In genomic region chr20:47316776-47317126, GRCh38 we compare ENCODE assay signal across 8 cellular contexts. TPM values are rescaled to one million over a fixed set of nuclear protein-coding genes. Genes with fewer than 3 reads are reported as not detected.
DNase-seq lines count a peak whose midpoint lies in the region; ATAC-seq and TF ChIP-seq lines count a peak whose summit lies in the region.

No MANE protein-coding gene starts in this region.

- peak overlapping the region; percentile 66; the same call in 1 of the 2 replicates for H3K4me2 ChIP-seq in BLaER1

- peak; percentile 1 for ATAC-seq in omental fat pad (ENCODE audit: low FRiP score)

- H3K36me3 ChIP-seq in BLaER1, result peaks cover 93% of the 10 kb centered on the region
- peaks cover 19% of the 10 kb centered on the region for H3K36me3 ChIP-seq in SJSA1

- H3K27ac ChIP-seq in BLaER1 (peak overlapping the region; percentile 23; the same call in 1 of the 2 replicates), SJSA1 (peak overlapping the region; percentile 93), epithelial cell of prostate (peak overlapping the region; percentile 100)

- H3K27me3 ChIP-seq in BLaER1 (no peaks in the 10 kb centered on the region), SJSA1 (replicated peaks) (no peaks in the 10 kb centered on the region)

- no peak for TF ChIP-seq CTCF in omental fat pad (IDR thresholded peaks at IDR 0.05)

- H3K4me3 ChIP-seq in BLaER1 (no peak overlapping the region), SJSA1 (no peak overlapping the region)

- DNase-seq in SJSA1 (ENCODE audit: low read depth in 1 of 2, low spot score in 2 of 2) (no peak), epithelial cell of prostate (ENCODE audit: low read depth, low spot score) (no peak), omental fat pad (ENCODE audit: low spot score) (no peak), NCI-H226 (no peak), GM03348 (ENCODE audit: low spot score) (no peak), dermis blood vessel endothelial cell (no peak)
- DNase-seq in stimulated activated CD4-positive, alpha-beta T cell treated with anti-CD3 and anti-CD28 coated beads, Interleukin-12 subunit alpha, Interleukin-12 subunit beta, amount 100 ng/mL, for 4 hours, result no peak

- H3K9me3 ChIP-seq in BLaER1 (no peaks in the 10 kb centered on the region), SJSA1 (replicated peaks) (0 out of 2 replicates have a peak, but pooled peaks cover 4% of the 10 kb centered on the region)

- peaks cover 98% of the 10 kb centered on the region for H3K4me1 ChIP-seq in BLaER1
- H3K4me1 ChIP-seq in SJSA1 (replicated peaks), result peaks cover 64% of the 10 kb centered on the region

- no peak overlapping the region for H3K9ac ChIP-seq in BLaER1

- H4K20me1 ChIP-seq in BLaER1, result peaks cover 100% of the 10 kb centered on the region

RNA-seq across cellular contexts. Expression of gene ZMYND8, which starts 39.7 kb away (rescaled TPM):
- 6.0 and 13.5 TPM in 2 replicates for total RNA-seq in SJSA1 (2014; rRNA removed; shearing (Covaris generic))
- total RNA-seq in omental fat pad, result 10 to 100 TPM; 22.7 to 44.5 (median 28.6) TPM
- 35.9 and 59.4 TPM in 2 replicates for total RNA-seq in dermis blood vessel endothelial cell

Comparison
In these comparisons a context has a peak if more than half of its experiments do, and no peak if none do; other contexts are left out.
1. H3K27ac ChIP-seq: peak in every context shown above with its lines; median percentile 100 in epithelial cell of prostate; 93 in SJSA1; 23 in BLaER1.